In the genomic region with DNA sequence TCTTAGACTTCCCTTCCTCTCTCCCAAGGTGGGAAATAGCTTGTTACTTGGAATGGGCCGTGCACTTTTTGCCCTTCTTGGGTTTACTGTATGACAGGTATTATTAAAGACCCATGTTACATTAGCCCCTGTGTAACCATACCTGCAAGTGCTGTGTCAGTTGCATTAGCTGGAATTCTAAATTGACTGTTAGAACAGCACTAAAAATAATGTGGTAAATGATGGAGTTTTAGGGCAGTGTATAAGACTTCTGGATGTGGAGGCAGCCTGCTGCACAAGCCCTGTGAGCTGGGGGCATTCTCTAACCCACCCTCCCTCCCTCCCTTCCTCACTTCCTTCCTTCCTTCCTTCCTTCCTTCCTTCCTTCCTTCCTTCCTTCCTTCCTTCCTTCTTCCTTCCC, we compare ENCODE assay signal across 4 cellular contexts. TPM values are rescaled to one million over a fixed set of nuclear protein-coding genes. Genes with fewer than 3 reads are reported as not detected.
"Had no signal": no experiment of that assay in that cellular context is flagged by ENCODE, and none has a peak within 500 bp of the region (broad histone marks: within the 10 kb centered on the region; RNA-seq: fewer than 3 reads in every experiment).

No MANE protein-coding gene starts in this region.

- DNase-seq: GDM1, GF-D8 had no signal

- H3K4me3 ChIP-seq: GM12878 had no signal

- ATAC-seq: GM12878 had no signal

RNA-seq across cellular contexts. Expression of gene GALNT17, which starts 52.7 kb away (rescaled TPM):
- total RNA-seq: G401 had no signal
